15 cellular contexts compared by ENCODE assay signal in the genomic region with DNA sequence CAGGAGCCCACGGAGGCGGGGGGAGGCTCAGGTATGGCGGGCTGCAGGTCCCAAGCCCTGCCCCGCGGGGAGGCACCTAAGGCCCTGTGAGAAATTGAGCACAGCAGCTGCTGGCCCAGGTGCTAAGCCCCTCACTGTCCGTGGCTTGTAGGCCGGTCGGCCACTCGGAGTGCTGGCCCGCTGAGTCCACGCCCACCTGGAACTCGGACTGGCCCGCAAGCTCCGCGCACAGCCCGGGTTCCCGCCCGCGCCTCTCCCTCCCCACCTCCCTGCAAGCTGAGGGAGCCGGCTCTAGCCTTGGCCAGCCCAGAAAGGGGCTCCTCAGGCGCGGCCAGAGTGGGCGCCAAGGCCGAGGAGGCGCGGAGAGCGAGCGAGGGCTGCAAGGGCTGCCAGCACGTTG. TPM values are rescaled to one million over a fixed set of nuclear protein-coding genes. Genes with fewer than 3 reads are reported as not detected.
DNase-seq lines count a peak whose midpoint lies in the region; ATAC-seq and TF ChIP-seq lines count a peak whose summit lies in the region.
"Had no signal": no experiment of that assay in that cellular context is flagged by ENCODE, and none has a peak within 500 bp of the region (broad histone marks: within the 10 kb centered on the region; RNA-seq: fewer than 3 reads in every experiment).

No MANE protein-coding gene starts in this region.

- H3K4me3 ChIP-seq in right cardiac atrium (ENCODE audit: low read length) (no peak overlapping the region), heart left ventricle (no peak overlapping the region), Loucy (ENCODE audit: low read length, poor library complexity, severe bottlenecking) (no peak overlapping the region), mesenchymal stem cell (ENCODE audit: insufficient read depth in 1 of 2, low read depth in 1 of 2, low read length in 2 of 2) (no peak overlapping the region), lower leg skin (ENCODE audit: low read depth, poor library complexity, severe bottlenecking) (no peak overlapping the region)
- H3K4me3 ChIP-seq: BLaER1 treated with 17β-estradiol and CSF1 and Interleukin-3, amounts not matched to agents 10 nM and 100 nM had no signal

- no peak overlapping the region for H2BK12ac ChIP-seq in mesenchymal stem cell (ENCODE audit: low read length in 2 of 2)

- TF ChIP-seq POLR2A in heart left ventricle (IDR thresholded peaks at IDR 0.05) (no peak), lower leg skin (IDR thresholded peaks at IDR 0.05) (no peak)

- ATAC-seq in right cardiac atrium (no peak), heart left ventricle (no peak)
- ATAC-seq: CD8-positive, alpha-beta T cell had no signal

- H3K36me3 ChIP-seq in heart left ventricle (no peaks in the 10 kb centered on the region), Loucy (ENCODE audit: insufficient read depth, low read length) (no peaks in the 10 kb centered on the region), mesenchymal stem cell (ENCODE audit: control insufficient read depth in 1 of 2, insufficient read depth in 2 of 2, low read depth in 1 of 2, low read length in 2 of 2) (no peaks in the 10 kb centered on the region)
- H3K36me3 ChIP-seq: BLaER1 treated with 17β-estradiol and CSF1 and Interleukin-3, amounts not matched to agents 10 nM and 100 nM had no signal

- intact Hi-C loops in right cardiac atrium (cut with DNase I): no loop called here
- intact Hi-C loops in heart left ventricle (cut with DNase I): loop anchor here in 2 of 10 donors (5.0 to 10.0 kb wide), 2 partner anchors 52 to 116 kb away; partner anchors contain the start of gene PIK3CA (in 2 of the 2)
- intact Hi-C loops in lower leg skin (cut with DNase I; ENCODE audit: low total_unique reads): no loop called here

- peaks cover 36% of the 10 kb centered on the region for H3K79me2 ChIP-seq in Loucy (ENCODE audit: insufficient read depth, low read length)

- WGBS in right cardiac atrium: 98% methylated on average over 29 of the region's 29 CpGs
- 96 to 98% (median 97%) methylated on average over 14 to 29 of the region's 29 CpGs for WGBS in heart left ventricle, 4 donors
- WGBS in mesenchymal stem cell: over 99% methylated on average over 24 of the region's 29 CpGs
- whole genome bisulfite sequencing in lower leg skin, 2 donors: 97% methylated on average over 25 to 29 of the region's 29 CpGs

- H3F3A ChIP-seq in Loucy (ENCODE audit: low read depth): peaks cover 3% of the 10 kb centered on the region; the same call in 1 of the 2 replicates

- no peak overlapping the region for H3K14ac ChIP-seq in mesenchymal stem cell (ENCODE audit: low read length in 2 of 2)

- H3K4me1 ChIP-seq in right cardiac atrium (ENCODE audit: control insufficient read depth, insufficient read depth, low read length): no peaks in the 10 kb centered on the region
- H3K4me1 ChIP-seq in heart left ventricle: peaks cover 0 to 10% (median 5%) of the 10 kb centered on the region in 12 donors
- H3K4me1 ChIP-seq in Loucy (ENCODE audit: insufficient read depth, low read length, poor library complexity, severe bottlenecking): peaks cover 38% of the 10 kb centered on the region
- H3K4me1 ChIP-seq in mesenchymal stem cell (ENCODE audit: control insufficient read depth, insufficient read depth, low read depth, low read length): no peaks in the 10 kb centered on the region

- H3K79me1 ChIP-seq in mesenchymal stem cell (replicated peaks; ENCODE audit: low read length, poor library complexity, severe bottlenecking): no peaks in the 10 kb centered on the region

- no peaks in the 10 kb centered on the region for H3K27me3 ChIP-seq in right cardiac atrium (ENCODE audit: control insufficient read depth, insufficient read depth)
- H3K27me3 ChIP-seq in heart left ventricle: no peaks in the 10 kb centered on the region
- H3K27me3 ChIP-seq in Loucy (ENCODE audit: insufficient read depth, low read length, poor library complexity, severe bottlenecking): no peaks in the 10 kb centered on the region
- H3K27me3 ChIP-seq in mesenchymal stem cell (ENCODE audit: control insufficient read depth in 1 of 2, insufficient read depth in 1 of 2, low read length in 2 of 2): peaks cover 0 to 7% of the 10 kb centered on the region in 2 experiments

- peak overlapping the region in 1 of 2 experiments; percentile 7 for H3K18ac ChIP-seq in mesenchymal stem cell (ENCODE audit: low read depth in 1 of 2, low read length in 2 of 2)

- DNase-seq in right cardiac atrium (peak in 2 of 3 donors; percentile 42 to 56), heart left ventricle (no peak), mesenchymal stem cell (no peak), lower leg skin (ENCODE audit: low spot score in 2 of 2) (no peak), midbrain (lab: John Stamatoyannopoulos, UW) (no peak)
- DNase-seq: Calu3; CD8-positive, alpha-beta T cell; DMS79 treated with DMSO at 0.1 percent for 48 hours; GF-D8; HCEC 1CT; HFFc6; IMR-90 had no signal

- H3K23ac ChIP-seq in mesenchymal stem cell (ENCODE audit: low read length in 2 of 2): no peak overlapping the region

- H3K9me3 ChIP-seq in right cardiac atrium (ENCODE audit: control insufficient read depth, low read length) (no peaks in the 10 kb centered on the region), heart left ventricle (peaks cover 0 to 24% (median 2%) of the 10 kb centered on the region in 12 donors), Loucy (ENCODE audit: insufficient read depth, low read depth, low read length) (no peaks in the 10 kb centered on the region), mesenchymal stem cell (ENCODE audit: control insufficient read depth, low read length) (no peaks in the 10 kb centered on the region)

- no peak overlapping the region for H2AFZ ChIP-seq in Loucy (ENCODE audit: low read length)
- no peak overlapping the region for H2AFZ ChIP-seq in mesenchymal stem cell (ENCODE audit: low read depth, low read length)

- H3K9me2 ChIP-seq in Loucy (replicated peaks; ENCODE audit: low read depth, low read length): no peaks in the 10 kb centered on the region

- no peak overlapping the region for H4K91ac ChIP-seq in mesenchymal stem cell (ENCODE audit: low read length)

- no peak overlapping the region for H2AK5ac ChIP-seq in mesenchymal stem cell (ENCODE audit: low read length, severe bottlenecking)

- H3K27ac ChIP-seq in right cardiac atrium (ENCODE audit: low read length) (no peak overlapping the region), heart left ventricle (no peak overlapping the region), mesenchymal stem cell (ENCODE audit: low read length, poor library complexity, severe bottlenecking) (no peak overlapping the region)
- H3K27ac ChIP-seq: BLaER1 treated with 17β-estradiol and CSF1 and Interleukin-3, amounts not matched to agents 10 nM and 100 nM; HL-60 had no signal

- H2BK5ac ChIP-seq in mesenchymal stem cell (ENCODE audit: low read depth, low read length, poor library complexity, severe bottlenecking): no peak overlapping the region

- no peaks in the 10 kb centered on the region for H4K20me1 ChIP-seq in Loucy (ENCODE audit: insufficient read depth, low read length, poor library complexity, severe bottlenecking)
- H4K20me1 ChIP-seq: BLaER1 treated with 17β-estradiol and CSF1 and Interleukin-3, amounts not matched to agents 10 nM and 100 nM had no signal

- H4K8ac ChIP-seq in mesenchymal stem cell (ENCODE audit: low read length): peak overlapping the region; percentile 41

- H2BK120ac ChIP-seq in mesenchymal stem cell (ENCODE audit: low read depth, low read length): no peak overlapping the region

- TF ChIP-seq CTCF in heart left ventricle (IDR thresholded peaks at IDR 0.05): no peak
- no peak for TF ChIP-seq CTCF in Loucy (conservative IDR thresholded peaks at IDR 0.05; ENCODE audit: low read length)
- TF ChIP-seq CTCF in lower leg skin (IDR thresholded peaks at IDR 0.05): no peak

- no peak overlapping the region for H2BK15ac ChIP-seq in mesenchymal stem cell (ENCODE audit: low read depth, poor library complexity, severe bottlenecking)

- no peak overlapping the region for H3K4ac ChIP-seq in mesenchymal stem cell (ENCODE audit: low read depth in 1 of 2, low read length in 2 of 2)

- H3K9ac ChIP-seq in Loucy (ENCODE audit: low read depth, low read length, poor library complexity, severe bottlenecking) (no peak overlapping the region), mesenchymal stem cell (ENCODE audit: low read length) (no peak overlapping the region)
- H3K9ac ChIP-seq: BLaER1 treated with 17β-estradiol and CSF1 and Interleukin-3, amounts not matched to agents 10 nM and 100 nM had no signal

- H3K4me2 ChIP-seq in Loucy (ENCODE audit: low read depth, low read length, poor library complexity, severe bottlenecking): peak overlapping the region; percentile 79
- no peak overlapping the region for H3K4me2 ChIP-seq in mesenchymal stem cell (ENCODE audit: low read length, poor library complexity, severe bottlenecking)
- H3K4me2 ChIP-seq: BLaER1 treated with 17β-estradiol and CSF1 and Interleukin-3, amounts not matched to agents 10 nM and 100 nM had no signal

RNA-seq across cellular contexts. Expression of gene KCNMB3, which starts 12.2 kb away (rescaled TPM):
- 1 to 10 TPM; 1.1 to 1.4 (median 1.2) TPM for total RNA-seq in right cardiac atrium
- polyA plus RNA-seq in right cardiac atrium: 1.9 TPM
- total RNA-seq in heart left ventricle: 1 to 10 TPM in 4 of 9 donors, under 1 TPM in 5; 0.40 to 1.6 (median 0.75) TPM
- 1 to 10 TPM; 1.3 to 1.6 TPM for polyA plus RNA-seq in heart left ventricle
- polyA plus RNA-seq in mesenchymal stem cell (2013, experiment 1 of 2): 0.98 TPM
- 0.77 TPM for polyA plus RNA-seq in mesenchymal stem cell (2013, experiment 2 of 2)
- 1 to 10 TPM in 2 of 4 donors, under 1 TPM in 2; 0.19 to 1.5 (median 0.87) TPM for total RNA-seq in lower leg skin

RNA-seq across cellular contexts. Expression of gene ZNF639, which starts 59.7 kb away (rescaled TPM):
- total RNA-seq in right cardiac atrium (10 to 100 TPM; 31.0 to 42.9 (median 34.2) TPM), heart left ventricle (10 to 100 TPM; 27.1 to 46.0 (median 30.7) TPM), lower leg skin (10 to 100 TPM; 19.5 to 36.1 (median 25.1) TPM)
- polyA plus RNA-seq in right cardiac atrium (19.0 TPM), heart left ventricle (10 to 100 TPM in 1 of 2 donors, 1 to 10 TPM in 1; 9.2 to 24.1 TPM)
- polyA plus RNA-seq in mesenchymal stem cell (2013, experiment 1 of 2): 28.1 TPM
- polyA plus RNA-seq in mesenchymal stem cell (2013, experiment 2 of 2): 27.4 TPM

Comparison
In these comparisons a context has a peak if more than half of its experiments do, and no peak if none do; other contexts are left out.
1. DNase-seq: peak in right cardiac atrium (2 of 3); none in heart left ventricle (0 of 5), mesenchymal stem cell (single experiment), lower leg skin (0 of 2) and midbrain (single experiment).